ENCODE assay signal across 8 cellular contexts in genomic region chr11:61733120-61733978, GRCh38. TPM values are rescaled to one million over a fixed set of nuclear protein-coding genes. Genes with fewer than 3 reads are reported as not detected.
DNase-seq lines count a peak whose midpoint lies in the region; ATAC-seq and TF ChIP-seq lines count a peak whose summit lies in the region.

No MANE protein-coding gene starts in this region.

- ATAC-seq in GM18909 (IDR thresholded peaks at IDR 0.05; ENCODE audit: poor library complexity, unreplicated experiment) (peak; percentile 80), HG03520 (IDR thresholded peaks at IDR 0.05; ENCODE audit: unreplicated experiment) (peak; percentile 79)

- no peak overlapping the region for H3K4me3 ChIP-seq in AG09309 (ENCODE audit: control insufficient read depth, low read depth, low read length)

- DNase-seq in AG09309 (ENCODE audit: low read depth) (peak; percentile 35), NCI-H748 (lab: John Stamatoyannopoulos, UW; ENCODE audit: unreplicated experiment) (peak; percentile 82), ecto neural progenitor cell (ENCODE audit: low spot score) (peak; percentile 86), lung microvascular endothelial cell (ENCODE audit: low read depth in 2 of 2) (peak; percentile 83 to 87)
- DNase-seq in activated CD4-positive, alpha-beta memory T cell treated with anti-CD3 and anti-CD28 coated beads, Interleukin-2, amount 10 ng/mL, durations not matched to agents 7 days and 5 days: peak; percentile 87
- DNase-seq in stimulated activated CD8-positive, alpha-beta memory T cell treated with anti-CD3 and anti-CD28 coated beads, Interleukin-12 subunit alpha, Interleukin-12 subunit beta, amount 100 ng/mL, for 24 hours (ENCODE audit: extremely low read depth): peak; percentile 55

- TF ChIP-seq CTCF in AG09309 (IDR thresholded peaks at IDR 0.05; ENCODE audit: control insufficient read depth, insufficient read depth, low read depth, low read length, missing control alignments): peak; percentile 99

- H3K27ac Mint-ChIP-seq in activated CD4-positive, alpha-beta memory T cell treated with anti-CD3 and anti-CD28 coated beads, Interleukin-2, amount 10 ng/mL, durations not matched to agents 7 days and 5 days: no peak overlapping the region

- CTCF ChIA-PET in activated CD4-positive, alpha-beta memory T cell treated with anti-CD3 and anti-CD28 coated beads, Interleukin-2, amount 10 ng/mL, durations not matched to agents 7 days and 5 days (lab: Charles Lee): interaction anchor here (0.6 to 3.0 kb wide), 42 partner anchors 10 to 375 kb away, joined by 3 to 36 read pairs (median 4); partner anchors contain the start of gene DAGLA

- H3K4me1 Mint-ChIP-seq in activated CD4-positive, alpha-beta memory T cell treated with anti-CD3 and anti-CD28 coated beads, Interleukin-2, amount 10 ng/mL, durations not matched to agents 7 days and 5 days: peaks cover 8% of the 10 kb centered on the region

- H3K36me3 Mint-ChIP-seq in activated CD4-positive, alpha-beta memory T cell treated with anti-CD3 and anti-CD28 coated beads, Interleukin-2, amount 10 ng/mL, durations not matched to agents 7 days and 5 days (ENCODE audit: low read depth): no peaks in the 10 kb centered on the region

- H3K9me3 Mint-ChIP-seq in activated CD4-positive, alpha-beta memory T cell treated with anti-CD3 and anti-CD28 coated beads, Interleukin-2, amount 10 ng/mL, durations not matched to agents 7 days and 5 days: no peaks in the 10 kb centered on the region

- no peak overlapping the region for H3K4me3 Mint-ChIP-seq in activated CD4-positive, alpha-beta memory T cell treated with anti-CD3 and anti-CD28 coated beads, Interleukin-2, amount 10 ng/mL, durations not matched to agents 7 days and 5 days

- no peaks in the 10 kb centered on the region for H3K27me3 Mint-ChIP-seq in activated CD4-positive, alpha-beta memory T cell treated with anti-CD3 and anti-CD28 coated beads, Interleukin-2, amount 10 ng/mL, durations not matched to agents 7 days and 5 days

- POLR2A ChIA-PET in activated CD4-positive, alpha-beta memory T cell treated with anti-CD3 and anti-CD28 coated beads, Interleukin-2, amount 10 ng/mL, durations not matched to agents 7 days and 5 days (lab: Charles Lee): interaction anchor here (0.7 to 1.2 kb wide), 3 partner anchors 43 to 54 kb away, joined by 3 to 4 read pairs (median 4); no protein-coding TSS in a partner anchor

RNA-seq across cellular contexts. Expression of gene MYRF, which starts 19.1 kb away (rescaled TPM):
- 1 to 10 TPM; 4.6 to 4.9 TPM for total RNA-seq in activated CD4-positive, alpha-beta memory T cell treated with anti-CD3 and anti-CD28 coated beads, Interleukin-2, amount 10 ng/mL, durations not matched to agents 7 days and 5 days
- 0.20 and 0.22 TPM in 2 replicates for total RNA-seq in lung microvascular endothelial cell

RNA-seq across cellular contexts. Expression of gene DAGLA, which starts 53.2 kb away (rescaled TPM):
- total RNA-seq in activated CD4-positive, alpha-beta memory T cell treated with anti-CD3 and anti-CD28 coated beads, Interleukin-2, amount 10 ng/mL, durations not matched to agents 7 days and 5 days: under 1 TPM; 0.10 to 0.13 TPM
- total RNA-seq in lung microvascular endothelial cell: 1.5 and 3.0 TPM in 2 replicates

RNA-seq across cellular contexts. Expression of gene TMEM258, which starts 59.0 kb away (rescaled TPM):
- 100 to 1,000 TPM; 192 to 196 TPM for total RNA-seq in activated CD4-positive, alpha-beta memory T cell treated with anti-CD3 and anti-CD28 coated beads, Interleukin-2, amount 10 ng/mL, durations not matched to agents 7 days and 5 days
- 116 and 161 TPM in 2 replicates for total RNA-seq in lung microvascular endothelial cell

RNA-seq across cellular contexts. Expression of gene FEN1, which starts 59.4 kb away (rescaled TPM):
- 100 to 1,000 TPM; 104 to 105 TPM for total RNA-seq in activated CD4-positive, alpha-beta memory T cell treated with anti-CD3 and anti-CD28 coated beads, Interleukin-2, amount 10 ng/mL, durations not matched to agents 7 days and 5 days
- total RNA-seq in lung microvascular endothelial cell: 8.3 and 19.2 TPM in 2 replicates

Comparison
In these comparisons a context has a peak if more than half of its experiments do, and no peak if none do; other contexts are left out.
1. DNase-seq: peak in every context shown above with its lines; median percentile 87 in activated CD4-positive, alpha-beta memory T cell treated with anti-CD3 and anti-CD28 coated beads, Interleukin-2, amount 10 ng/mL, durations not matched to agents 7 days and 5 days; 86 in ecto neural progenitor cell; 85 in lung microvascular endothelial cell; 82 in NCI-H748; 55 in stimulated activated CD8-positive, alpha-beta memory T cell treated with anti-CD3 and anti-CD28 coated beads, Interleukin-12 subunit alpha, Interleukin-12 subunit beta, amount 100 ng/mL, for 24 hours; 35 in AG09309.